In genomic region chr9:95750725-95751644, GRCh38 we compare ENCODE assay signal across 16 cellular contexts.
DNase-seq lines count a peak whose midpoint lies in the region; FAIRE-seq and TF ChIP-seq lines count a peak whose summit lies in the region.
"Had no signal": no experiment of that assay in that cellular context is flagged by ENCODE, and none has a peak within 500 bp of the region (broad histone marks: within the 10 kb centered on the region; RNA-seq: fewer than 3 reads in every experiment).

No MANE protein-coding gene starts in this region.

- H3K27me3 Mint-ChIP-seq in activated CD4-positive, alpha-beta T cell treated with anti-CD3 and anti-CD28 coated beads, Interleukin-2, amount 10 ng/mL, durations not matched to agents 7 days and 5 days: peaks cover 45% of the 10 kb centered on the region
- peaks cover 1% of the 10 kb centered on the region for H3K27me3 Mint-ChIP-seq in endothelial cell (ENCODE audit: unreplicated experiment)

- H3K4me1 Mint-ChIP-seq in activated CD4-positive, alpha-beta T cell treated with anti-CD3 and anti-CD28 coated beads, Interleukin-2, amount 10 ng/mL, durations not matched to agents 7 days and 5 days: peaks cover 16% of the 10 kb centered on the region
- no peaks in the 10 kb centered on the region for H3K4me1 Mint-ChIP-seq in endothelial cell (ENCODE audit: unreplicated experiment)

- peak overlapping the region; percentile 33 for H3K27ac Mint-ChIP-seq in activated CD4-positive, alpha-beta T cell treated with anti-CD3 and anti-CD28 coated beads, Interleukin-2, amount 10 ng/mL, durations not matched to agents 7 days and 5 days
- no peak overlapping the region for H3K27ac Mint-ChIP-seq in endothelial cell (ENCODE audit: unreplicated experiment)
- H3K27ac Mint-ChIP-seq: nephron progenitor cell had no signal

- POLR2A ChIA-PET in activated CD4-positive, alpha-beta T cell treated with anti-CD3 and anti-CD28 coated beads, Interleukin-2, amount 10 ng/mL, durations not matched to agents 7 days and 5 days (lab: Charles Lee): no interaction called here

- no peaks in the 10 kb centered on the region for H3K9me3 Mint-ChIP-seq in activated CD4-positive, alpha-beta T cell treated with anti-CD3 and anti-CD28 coated beads, Interleukin-2, amount 10 ng/mL, durations not matched to agents 7 days and 5 days
- H3K9me3 Mint-ChIP-seq in endothelial cell (ENCODE audit: unreplicated experiment): no peaks in the 10 kb centered on the region
- H3K9me3 Mint-ChIP-seq: nephron progenitor cell had no signal

- CTCF ChIA-PET in activated CD4-positive, alpha-beta T cell treated with anti-CD3 and anti-CD28 coated beads, Interleukin-2, amount 10 ng/mL, durations not matched to agents 7 days and 5 days (lab: Charles Lee): no interaction called here

- no peak for TF ChIP-seq CTCF in endothelial cell (IDR thresholded peaks at IDR 0.05; ENCODE audit: unreplicated experiment)

- no peak for TF ChIP-seq POLR2A in GM12892 (IDR thresholded peaks at IDR 0.05; ENCODE audit: low read depth, low read length)

- H3K4me3 Mint-ChIP-seq in activated CD4-positive, alpha-beta T cell treated with anti-CD3 and anti-CD28 coated beads, Interleukin-2, amount 10 ng/mL, durations not matched to agents 7 days and 5 days: no peak overlapping the region
- peak overlapping the region; percentile 78 for H3K4me3 Mint-ChIP-seq in endothelial cell (ENCODE audit: unreplicated experiment)
- H3K4me3 Mint-ChIP-seq: nephron progenitor cell had no signal

- FAIRE-seq in GM12892 (lab: Jason Lieb, UNC): peak; percentile 46
- FAIRE-seq: H1 had no signal

- no peaks in the 10 kb centered on the region for H3K36me3 Mint-ChIP-seq in activated CD4-positive, alpha-beta T cell treated with anti-CD3 and anti-CD28 coated beads, Interleukin-2, amount 10 ng/mL, durations not matched to agents 7 days and 5 days (ENCODE audit: low read depth)
- no peaks in the 10 kb centered on the region for H3K36me3 Mint-ChIP-seq in endothelial cell (ENCODE audit: low read depth, unreplicated experiment)

- peak; percentile 28 for DNase-seq in NK-92 treated with Interleukin-12 subunit alpha and Interleukin-12 subunit beta, amount 100 ng/mL, for 24 hours (lab: John Stamatoyannopoulos, UW)
- DNase-seq in NK-92 (lab: John Stamatoyannopoulos, UW; ENCODE audit: unreplicated experiment) (no peak), GM12892 (ENCODE audit: insufficient read length) (no peak), endothelial cell (ENCODE audit: low spot score) (no peak), DMS53 treated with DMSO at 0.1 percent for 48 hours (lab: John Stamatoyannopoulos, UW; ENCODE audit: unreplicated experiment) (no peak), NCI-H446 treated with DMSO at 0.1 percent for 48 hours (lab: John Stamatoyannopoulos, UW) (no peak), NCI-H69 (lab: John Stamatoyannopoulos, UW) (no peak)
- peak; percentile 48 for DNase-seq in activated CD4-positive, alpha-beta T cell treated with anti-CD3 and anti-CD28 coated beads, Interleukin-2, amount 10 ng/mL, durations not matched to agents 7 days and 5 days
- DNase-seq: activated CD8-positive, alpha-beta memory T cell treated with anti-CD3 and anti-CD28 coated beads, Interleukin-2, amount 50 U/mL, for 4 hours; body of pancreas; dermis blood vessel endothelial cell; Kasumi-1; NCI-H1694; SHP77 treated with DMSO at 0.1 percent for 48 hours had no signal

Comparison
In these comparisons a context has a peak if more than half of its experiments do, and no peak if none do; other contexts are left out.
1. DNase-seq: peak in NK-92 treated with Interleukin-12 subunit alpha and Interleukin-12 subunit beta, amount 100 ng/mL, for 24 hours (single experiment) and activated CD4-positive, alpha-beta T cell treated with anti-CD3 and anti-CD28 coated beads, Interleukin-2, amount 10 ng/mL, durations not matched to agents 7 days and 5 days (single experiment); none in NK-92 (single experiment), GM12892 (single experiment), endothelial cell (single experiment), DMS53 treated with DMSO at 0.1 percent for 48 hours (single experiment), NCI-H446 treated with DMSO at 0.1 percent for 48 hours (single experiment) and NCI-H69 (single experiment).